ENCODE assay signal across 10 cellular contexts in genomic region chr1:94863297-94863911, GRCh38. TPM values are rescaled to one million over a fixed set of nuclear protein-coding genes. Genes with fewer than 3 reads are reported as not detected.
DNase-seq lines count a peak whose midpoint lies in the region; ATAC-seq lines count a peak whose summit lies in the region.
"Had no signal": no experiment of that assay in that cellular context is flagged by ENCODE, and none has a peak within 500 bp of the region (broad histone marks: within the 10 kb centered on the region; RNA-seq: fewer than 3 reads in every experiment).

No MANE protein-coding gene starts in this region.

- CTCF ChIA-PET in activated CD4-positive, alpha-beta T cell treated with anti-CD3 and anti-CD28 coated beads, Interleukin-2, amount 10 ng/mL, durations not matched to agents 7 days and 5 days (lab: Charles Lee), result interaction anchor here (0.6 to 1.5 kb wide), 5 partner anchors 9 to 180 kb away, joined by 3 to 4 read pairs (median 3); no protein-coding TSS in a partner anchor

- H3K36me3 Mint-ChIP-seq in stimulated activated effector memory CD8-positive, alpha-beta T cell treated with anti-CD3 and anti-CD28 coated beads, Interleukin-12 subunit alpha, Interleukin-12 subunit beta, amount 100 ng/mL, for 72 hours, result no peaks in the 10 kb centered on the region
- no peaks in the 10 kb centered on the region for H3K36me3 Mint-ChIP-seq in activated CD4-positive, alpha-beta T cell treated with anti-CD3 and anti-CD28 coated beads, Interleukin-2, amount 10 ng/mL, durations not matched to agents 7 days and 5 days (ENCODE audit: low read depth)

- peaks cover 2% of the 10 kb centered on the region for H3K27me3 Mint-ChIP-seq in activated CD4-positive, alpha-beta T cell treated with anti-CD3 and anti-CD28 coated beads, Interleukin-2, amount 10 ng/mL, durations not matched to agents 7 days and 5 days

- no peaks in the 10 kb centered on the region for H3K9me3 Mint-ChIP-seq in stimulated activated effector memory CD8-positive, alpha-beta T cell treated with anti-CD3 and anti-CD28 coated beads, Interleukin-12 subunit alpha, Interleukin-12 subunit beta, amount 100 ng/mL, for 72 hours
- no peaks in the 10 kb centered on the region for H3K9me3 Mint-ChIP-seq in activated CD4-positive, alpha-beta T cell treated with anti-CD3 and anti-CD28 coated beads, Interleukin-2, amount 10 ng/mL, durations not matched to agents 7 days and 5 days

- peak; percentile 26 for ATAC-seq in stimulated activated effector memory CD8-positive, alpha-beta T cell treated with anti-CD3 and anti-CD28 coated beads, Interleukin-12 subunit alpha, Interleukin-12 subunit beta, amount 100 ng/mL, for 72 hours

- POLR2A ChIA-PET in activated CD4-positive, alpha-beta T cell treated with anti-CD3 and anti-CD28 coated beads, Interleukin-2, amount 10 ng/mL, durations not matched to agents 7 days and 5 days (lab: Charles Lee), result no interaction called here

- DNase-seq in HT1080 (ENCODE audit: low read depth) (peak; percentile 63), astrocyte of the hippocampus (ENCODE audit: low read depth, low spot score) (peak; percentile 70), inferior parietal cortex (ENCODE audit: extremely low spot score) (peak; percentile 23), GOT3 (lab: John Stamatoyannopoulos, UW) (no peak), SHP77 treated with DMSO at 0.1 percent for 48 hours (lab: John Stamatoyannopoulos, UW) (no peak)
- no peak for DNase-seq in stimulated activated effector memory CD8-positive, alpha-beta T cell treated with anti-CD3 and anti-CD28 coated beads, Interleukin-12 subunit alpha, Interleukin-12 subunit beta, amount 100 ng/mL, for 72 hours (ENCODE audit: low spot score in 2 of 2)
- DNase-seq in stimulated activated CD4-positive, alpha-beta T cell treated with anti-CD3 and anti-CD28 coated beads, Interleukin-12 subunit alpha, Interleukin-12 subunit beta, amount 100 ng/mL, for 4 hours, result no peak
- DNase-seq in activated CD4-positive, alpha-beta T cell treated with anti-CD3 and anti-CD28 coated beads, Interleukin-2, amount 10 ng/mL, durations not matched to agents 7 days and 5 days, result no peak
- DNase-seq: activated CD8-positive, alpha-beta memory T cell treated with anti-CD3 and anti-CD28 coated beads for 24 hours; stimulated activated naive CD4-positive, alpha-beta T cell had no signal

- H3K4me1 Mint-ChIP-seq in stimulated activated effector memory CD8-positive, alpha-beta T cell treated with anti-CD3 and anti-CD28 coated beads, Interleukin-12 subunit alpha, Interleukin-12 subunit beta, amount 100 ng/mL, for 72 hours, result no peaks in the 10 kb centered on the region
- H3K4me1 Mint-ChIP-seq in activated CD4-positive, alpha-beta T cell treated with anti-CD3 and anti-CD28 coated beads, Interleukin-2, amount 10 ng/mL, durations not matched to agents 7 days and 5 days, result no peaks in the 10 kb centered on the region

- no peak overlapping the region for H3K4me3 Mint-ChIP-seq in stimulated activated effector memory CD8-positive, alpha-beta T cell treated with anti-CD3 and anti-CD28 coated beads, Interleukin-12 subunit alpha, Interleukin-12 subunit beta, amount 100 ng/mL, for 72 hours
- H3K4me3 Mint-ChIP-seq in activated CD4-positive, alpha-beta T cell treated with anti-CD3 and anti-CD28 coated beads, Interleukin-2, amount 10 ng/mL, durations not matched to agents 7 days and 5 days, result no peak overlapping the region

- no peak overlapping the region for H3K27ac Mint-ChIP-seq in stimulated activated effector memory CD8-positive, alpha-beta T cell treated with anti-CD3 and anti-CD28 coated beads, Interleukin-12 subunit alpha, Interleukin-12 subunit beta, amount 100 ng/mL, for 72 hours
- no peak overlapping the region for H3K27ac Mint-ChIP-seq in activated CD4-positive, alpha-beta T cell treated with anti-CD3 and anti-CD28 coated beads, Interleukin-2, amount 10 ng/mL, durations not matched to agents 7 days and 5 days

RNA-seq across cellular contexts. Expression of gene SLC44A3, which starts 43.2 kb away (rescaled TPM):
- 0.30 and 0.31 TPM in 2 replicates for total RNA-seq in HT1080 (2014; rRNA removed; shearing (Covaris generic))
- polyA plus RNA-seq in HT1080 (2015; cell fraction: cytosol; rRNA removed), result 0.19 and 0.62 TPM in 2 replicates
- polyA plus RNA-seq in HT1080 (2015; cell fraction: nucleus; rRNA removed), result 0.53 and 0.76 TPM in 2 replicates
- total RNA-seq in activated CD4-positive, alpha-beta T cell treated with anti-CD3 and anti-CD28 coated beads, Interleukin-2, amount 10 ng/mL, durations not matched to agents 7 days and 5 days, result under 1 TPM; 0.37 to 0.52 TPM

Comparison
In these comparisons a context has a peak if more than half of its experiments do, and no peak if none do; other contexts are left out.
1. DNase-seq: peak in HT1080 (single experiment), astrocyte of the hippocampus (single experiment) and inferior parietal cortex (single experiment); none in stimulated activated effector memory CD8-positive, alpha-beta T cell treated with anti-CD3 and anti-CD28 coated beads, Interleukin-12 subunit alpha, Interleukin-12 subunit beta, amount 100 ng/mL, for 72 hours (0 of 2), GOT3 (single experiment), stimulated activated CD4-positive, alpha-beta T cell treated with anti-CD3 and anti-CD28 coated beads, Interleukin-12 subunit alpha, Interleukin-12 subunit beta, amount 100 ng/mL, for 4 hours (single experiment), SHP77 treated with DMSO at 0.1 percent for 48 hours (single experiment) and activated CD4-positive, alpha-beta T cell treated with anti-CD3 and anti-CD28 coated beads, Interleukin-2, amount 10 ng/mL, durations not matched to agents 7 days and 5 days (single experiment).